ENCODE assay signal across 16 cellular contexts in genomic region chr10:52853704-52854103, GRCh38.
DNase-seq lines count a peak whose midpoint lies in the region; ATAC-seq and TF ChIP-seq lines count a peak whose summit lies in the region.
"Had no signal": no experiment of that assay in that cellular context is flagged by ENCODE, and none has a peak within 500 bp of the region (broad histone marks: within the 10 kb centered on the region; RNA-seq: fewer than 3 reads in every experiment).

No MANE protein-coding gene starts in this region.

- DNase-seq in RKO (ENCODE audit: low spot score) (no peak), RPMI8226 (no peak)
- DNase-seq in activated CD8-positive, alpha-beta T cell treated with anti-CD3 and anti-CD28 coated beads for 36 hours: no peak
- no peak for DNase-seq in stimulated activated naive CD4-positive, alpha-beta T cell treated with Interleukin-2 at 50 U/mL for 16 hours (lab: John Stamatoyannopoulos, UW)
- DNase-seq: activated naive CD4-positive, alpha-beta T cell treated with anti-CD3 and anti-CD28 coated beads, Interleukin-2, amount 50 U/mL, for 16 hours; CD8-positive, alpha-beta memory T cell; Kasumi-1; NCI-H1105; ovary; stimulated activated CD4-positive, alpha-beta T cell treated with anti-CD3 and anti-CD28 coated beads, Interleukin-1b, Interleukin-23, amount 100 ng/mL, for 48 hours; uterus had no signal

- intact Hi-C loops in activated CD8-positive, alpha-beta T cell treated with anti-CD3 and anti-CD28 coated beads for 36 hours (cut with micrococcal nuclease): no loop called here

- CTCF ChIA-PET in activated CD8-positive, alpha-beta T cell treated with anti-CD3 and anti-CD28 coated beads for 36 hours (lab: Charles Lee): no interaction called here

- H3K4me3 Mint-ChIP-seq in activated CD8-positive, alpha-beta T cell treated with anti-CD3 and anti-CD28 coated beads for 36 hours: no peak overlapping the region
- H3K4me3 Mint-ChIP-seq: CD8-positive, alpha-beta memory T cell had no signal

- ATAC-seq in GM18520 (IDR thresholded peaks at IDR 0.05; ENCODE audit: unreplicated experiment) (peak; percentile 73), GM19467 (IDR thresholded peaks at IDR 0.05; ENCODE audit: unreplicated experiment) (peak; percentile 75), HG02798 (IDR thresholded peaks at IDR 0.05; ENCODE audit: poor library complexity, unreplicated experiment) (peak; percentile 74), HG03442 (IDR thresholded peaks at IDR 0.05; ENCODE audit: unreplicated experiment) (peak; percentile 71)
- no peak for ATAC-seq in activated CD8-positive, alpha-beta T cell treated with anti-CD3 and anti-CD28 coated beads for 36 hours
- ATAC-seq: sciatic nerve had no signal

- no peaks in the 10 kb centered on the region for H3K36me3 Mint-ChIP-seq in activated CD8-positive, alpha-beta T cell treated with anti-CD3 and anti-CD28 coated beads for 36 hours (ENCODE audit: low read depth)
- H3K36me3 Mint-ChIP-seq: CD8-positive, alpha-beta memory T cell had no signal

- POLR2A ChIA-PET in activated CD8-positive, alpha-beta T cell treated with anti-CD3 and anti-CD28 coated beads for 36 hours (lab: Charles Lee): no interaction called here

- H3K9me3 Mint-ChIP-seq in activated CD8-positive, alpha-beta T cell treated with anti-CD3 and anti-CD28 coated beads for 36 hours: peaks cover 8% of the 10 kb centered on the region

- no peaks in the 10 kb centered on the region for H3K4me1 Mint-ChIP-seq in activated CD8-positive, alpha-beta T cell treated with anti-CD3 and anti-CD28 coated beads for 36 hours (ENCODE audit: low read depth)
- H3K4me1 Mint-ChIP-seq: CD8-positive, alpha-beta memory T cell had no signal

- TF ChIP-seq CTCF in activated CD8-positive, alpha-beta T cell treated with anti-CD3 and anti-CD28 coated beads for 36 hours (IDR thresholded peaks at IDR 0.05): no peak

- H3K27ac Mint-ChIP-seq in activated CD8-positive, alpha-beta T cell treated with anti-CD3 and anti-CD28 coated beads for 36 hours: no peak overlapping the region
- H3K27ac Mint-ChIP-seq: CD8-positive, alpha-beta memory T cell had no signal

- peaks cover 4% of the 10 kb centered on the region for H3K27me3 Mint-ChIP-seq in activated CD8-positive, alpha-beta T cell treated with anti-CD3 and anti-CD28 coated beads for 36 hours
- H3K27me3 Mint-ChIP-seq: CD8-positive, alpha-beta memory T cell had no signal
